ENCODE assay signal across 21 cellular contexts in genomic region chr10:78115135-78115853, GRCh38.
"Had no signal": no experiment of that assay in that cellular context is flagged by ENCODE, and none has a peak within 500 bp of the region (broad histone marks: within the 10 kb centered on the region; RNA-seq: fewer than 3 reads in every experiment).

No MANE protein-coding gene starts in this region.

- H3K27me3 ChIP-seq: ascending aorta, cardiac muscle cell, Peyer's patch had no signal

- H3K36me3 ChIP-seq: ascending aorta, cardiac muscle cell, Peyer's patch had no signal

- H3K27ac ChIP-seq: ascending aorta, cardiac muscle cell, Peyer's patch, RWPE1 had no signal

- H3K9me3 ChIP-seq: Peyer's patch had no signal

- H3K4me3 ChIP-seq: ascending aorta, cardiac muscle cell, K562, Peyer's patch had no signal

- FAIRE-seq: TTC549 had no signal

- H3K4me1 ChIP-seq: ascending aorta, Peyer's patch had no signal

- DNase-seq: activated CD4-positive, alpha-beta T cell treated with anti-CD3 and anti-CD28 coated beads, Interleukin-2, amount 10 ng/mL, durations not matched to agents 24 days and 14 days; activated CD4-positive, alpha-beta T cell treated with anti-CD3 and anti-CD28 coated beads, Interleukin-2, amount 50 U/mL, for 48 hours; activated CD8-positive, alpha-beta T cell treated with anti-CD3 and anti-CD28 coated beads, Interleukin-2, amount 10 ng/mL, durations not matched to agents 7 days and 5 days; activated gamma-delta T cell; activated naive CD4-positive, alpha-beta T cell treated with Interleukin-2 at 50 U/mL for 16 hours; activated naive CD8-positive, alpha-beta T cell treated with anti-CD3 and anti-CD28 coated beads, Interleukin-2, amount 10 ng/mL, durations not matched to agents 7 days and 5 days; activated T-cell treated with anti-CD3 and anti-CD28 coated beads, Interleukin-2, amount 50 U/mL, for 24 hours; amygdala; NCI-H1105; NCI-H1417 treated with DMSO at 0.1 percent for 48 hours; NCI-H187 treated with DMSO at 0.1 percent for 48 hours; NCI-H2081 treated with DMSO at 0.1 percent for 48 hours; NCI-H345; NCI-H524 treated with DMSO at 0.1 percent for 48 hours; Peyer's patch; SIG-M5 had no signal
